ENCODE assay signal across 4 cellular contexts in the genomic region with DNA sequence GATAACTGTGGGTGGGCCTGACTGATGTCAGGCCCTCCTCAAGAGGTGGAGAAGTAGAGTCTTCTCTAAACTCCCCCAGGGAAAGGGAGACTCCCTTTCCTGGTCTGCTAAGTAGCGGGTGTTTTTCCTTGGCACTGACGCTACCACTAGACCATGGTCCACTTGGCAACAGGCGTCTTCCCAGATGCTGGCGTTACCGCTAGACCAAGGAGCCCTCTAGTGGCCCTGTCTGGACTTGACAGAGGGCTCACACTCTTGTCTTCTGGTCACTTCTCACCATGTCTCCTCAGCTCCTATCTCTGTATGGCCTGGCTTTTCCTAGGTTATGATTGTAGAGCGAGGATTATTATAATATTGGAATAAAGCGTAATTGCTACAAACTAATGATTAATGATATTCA. TPM values are rescaled to one million over a fixed set of nuclear protein-coding genes. Genes with fewer than 3 reads are reported as not detected.
"Had no signal": no experiment of that assay in that cellular context is flagged by ENCODE, and none has a peak within 500 bp of the region (broad histone marks: within the 10 kb centered on the region; RNA-seq: fewer than 3 reads in every experiment).

No MANE protein-coding gene starts in this region.

RNA-seq across cellular contexts. Expression of gene RASSF6, which starts 45.7 kb away (rescaled TPM):
- total RNA-seq: activated T-helper 2 cell treated with anti-CD3 and anti-CD28 coated beads, Interferon-gamma antibody, Interleukin-2, Interleukin-4, amounts not matched to agents 10 μg/mL and 5 μg/mL and 100 μg/mL, durations not matched to agents 14 hours and 24 hours and 36 hours; natural killer cell treated with Interleukin-12 subunit alpha and Interleukin-12 subunit beta and Interleukin-15 and Interleukin-18, amount 100 ng/mL, for 72 hours; T-helper 1 cell treated with Interleukin-12 subunit alpha and Interleukin-12 subunit beta and Interleukin-4 antibody, amounts not matched to agents 30 ng/mL and 1 ng/mL, for 36 hours had no signal
- polyA plus RNA-seq: immature natural killer cell had no signal
